ENCODE assay signal across 14 cellular contexts in the genomic region with DNA sequence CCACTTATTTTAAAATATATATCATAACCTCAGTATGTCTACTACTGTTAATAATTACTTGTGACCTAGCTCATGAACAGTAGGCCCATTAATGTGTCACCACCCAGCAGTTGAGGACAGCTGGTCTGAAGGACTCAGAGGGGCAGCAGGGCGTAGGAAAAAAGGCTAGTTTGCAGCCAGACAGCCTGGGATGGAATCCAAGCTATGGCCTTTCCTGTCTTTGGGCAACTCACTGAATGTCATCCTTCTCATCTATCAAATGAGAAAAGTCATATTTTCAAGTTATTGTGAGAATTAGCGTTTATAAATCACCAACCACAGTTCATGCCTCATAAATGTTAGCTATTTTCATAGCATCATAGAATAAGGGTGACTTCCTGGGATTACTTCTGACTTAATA. TPM values are rescaled to one million over a fixed set of nuclear protein-coding genes. Genes with fewer than 3 reads are reported as not detected.
DNase-seq lines count a peak whose midpoint lies in the region; ATAC-seq and TF ChIP-seq lines count a peak whose summit lies in the region.
"Had no signal": no experiment of that assay in that cellular context is flagged by ENCODE, and none has a peak within 500 bp of the region (broad histone marks: within the 10 kb centered on the region; RNA-seq: fewer than 3 reads in every experiment).

No MANE protein-coding gene starts in this region.

- H3K4me3 Mint-ChIP-seq in activated naive CD8-positive, alpha-beta T cell treated with anti-CD3 and anti-CD28 coated beads for 36 hours: no peak overlapping the region
- H3K4me3 Mint-ChIP-seq: activated CD4-positive, alpha-beta memory T cell treated with anti-CD3 and anti-CD28 coated beads for 36 hours; activated naive CD8-positive, alpha-beta T cell treated with anti-CD3 and anti-CD28 coated beads, Interleukin-2, amount 10 ng/mL, durations not matched to agents 7 days and 5 days; endodermal cell; neural progenitor cell had no signal

- peaks cover 4% of the 10 kb centered on the region for H3K27me3 Mint-ChIP-seq in activated naive CD8-positive, alpha-beta T cell treated with anti-CD3 and anti-CD28 coated beads for 36 hours

- TF ChIP-seq CTCF in fibroblast of pulmonary artery (IDR thresholded peaks at IDR 0.05; ENCODE audit: low read length, missing control alignments): no peak

- no peaks in the 10 kb centered on the region for H3K4me1 Mint-ChIP-seq in activated naive CD8-positive, alpha-beta T cell treated with anti-CD3 and anti-CD28 coated beads for 36 hours
- H3K4me1 Mint-ChIP-seq: activated naive CD8-positive, alpha-beta T cell treated with anti-CD3 and anti-CD28 coated beads, Interleukin-2, amount 10 ng/mL, durations not matched to agents 7 days and 5 days had no signal

- no peak overlapping the region for H3K27ac Mint-ChIP-seq in activated naive CD8-positive, alpha-beta T cell treated with anti-CD3 and anti-CD28 coated beads for 36 hours
- H3K27ac Mint-ChIP-seq: activated CD4-positive, alpha-beta memory T cell treated with anti-CD3 and anti-CD28 coated beads for 36 hours; activated naive CD8-positive, alpha-beta T cell treated with anti-CD3 and anti-CD28 coated beads, Interleukin-2, amount 10 ng/mL, durations not matched to agents 7 days and 5 days; neural progenitor cell had no signal

- peak; percentile 64 for ATAC-seq in GM19438 (IDR thresholded peaks at IDR 0.05; ENCODE audit: low read depth, unreplicated experiment)
- ATAC-seq in HG03025 (IDR thresholded peaks at IDR 0.05; ENCODE audit: low FRiP score, unreplicated experiment): no peak

- H3K9me3 Mint-ChIP-seq in activated naive CD8-positive, alpha-beta T cell treated with anti-CD3 and anti-CD28 coated beads for 36 hours: no peaks in the 10 kb centered on the region
- H3K9me3 Mint-ChIP-seq: activated CD4-positive, alpha-beta memory T cell treated with anti-CD3 and anti-CD28 coated beads for 36 hours; activated naive CD8-positive, alpha-beta T cell treated with anti-CD3 and anti-CD28 coated beads, Interleukin-2, amount 10 ng/mL, durations not matched to agents 7 days and 5 days; endodermal cell had no signal

- H3K4me3 ChIP-seq in fibroblast of pulmonary artery (replicated peaks; ENCODE audit: low read depth, low read length): no peak overlapping the region
- H3K4me3 ChIP-seq: neural progenitor cell had no signal

- no peaks in the 10 kb centered on the region for H3K36me3 Mint-ChIP-seq in activated naive CD8-positive, alpha-beta T cell treated with anti-CD3 and anti-CD28 coated beads for 36 hours
- H3K36me3 Mint-ChIP-seq: activated CD4-positive, alpha-beta memory T cell treated with anti-CD3 and anti-CD28 coated beads for 36 hours; activated naive CD8-positive, alpha-beta T cell treated with anti-CD3 and anti-CD28 coated beads, Interleukin-2, amount 10 ng/mL, durations not matched to agents 7 days and 5 days had no signal

- peak; percentile 51 for DNase-seq in M059J (ENCODE audit: low read depth)
- DNase-seq in fibroblast of pulmonary artery (ENCODE audit: low read depth): peak; percentile 32
- peak; percentile 31 for DNase-seq in renal cortical epithelial cell (ENCODE audit: low read depth)
- DNase-seq in activated naive CD8-positive, alpha-beta T cell treated with anti-CD3 and anti-CD28 coated beads for 36 hours: no peak
- no peak for DNase-seq in NCI-H2107 treated with DMSO at 0.1 percent for 48 hours (lab: John Stamatoyannopoulos, UW; ENCODE audit: unreplicated experiment)
- DNase-seq: activated CD4-positive, alpha-beta memory T cell treated with anti-CD3 and anti-CD28 coated beads for 36 hours; activated naive CD8-positive, alpha-beta T cell treated with anti-CD3 and anti-CD28 coated beads, Interleukin-2, amount 10 ng/mL, durations not matched to agents 7 days and 5 days; DMS153; endodermal cell; NCI-H1105; T-helper 2 cell had no signal

RNA-seq across cellular contexts. Expression of a gene that starts 12.3 kb away (rescaled TPM):
- 24.6 and 25.3 TPM in 2 replicates for total RNA-seq in M059J (2014; rRNA removed; shearing (Covaris generic))
- total RNA-seq in renal cortical epithelial cell: 9.2 and 23.9 TPM in 2 replicates
- under 1 TPM; 0.16 to 0.29 TPM for total RNA-seq in activated naive CD8-positive, alpha-beta T cell treated with anti-CD3 and anti-CD28 coated beads for 36 hours

Comparison
In these comparisons a context has a peak if more than half of its experiments do, and no peak if none do; other contexts are left out.
1. DNase-seq: peak in M059J (single experiment), fibroblast of pulmonary artery (single experiment) and renal cortical epithelial cell (single experiment); none in activated naive CD8-positive, alpha-beta T cell treated with anti-CD3 and anti-CD28 coated beads for 36 hours (single experiment) and NCI-H2107 treated with DMSO at 0.1 percent for 48 hours (single experiment).